ENCODE assay signal across 8 cellular contexts in the genomic region with DNA sequence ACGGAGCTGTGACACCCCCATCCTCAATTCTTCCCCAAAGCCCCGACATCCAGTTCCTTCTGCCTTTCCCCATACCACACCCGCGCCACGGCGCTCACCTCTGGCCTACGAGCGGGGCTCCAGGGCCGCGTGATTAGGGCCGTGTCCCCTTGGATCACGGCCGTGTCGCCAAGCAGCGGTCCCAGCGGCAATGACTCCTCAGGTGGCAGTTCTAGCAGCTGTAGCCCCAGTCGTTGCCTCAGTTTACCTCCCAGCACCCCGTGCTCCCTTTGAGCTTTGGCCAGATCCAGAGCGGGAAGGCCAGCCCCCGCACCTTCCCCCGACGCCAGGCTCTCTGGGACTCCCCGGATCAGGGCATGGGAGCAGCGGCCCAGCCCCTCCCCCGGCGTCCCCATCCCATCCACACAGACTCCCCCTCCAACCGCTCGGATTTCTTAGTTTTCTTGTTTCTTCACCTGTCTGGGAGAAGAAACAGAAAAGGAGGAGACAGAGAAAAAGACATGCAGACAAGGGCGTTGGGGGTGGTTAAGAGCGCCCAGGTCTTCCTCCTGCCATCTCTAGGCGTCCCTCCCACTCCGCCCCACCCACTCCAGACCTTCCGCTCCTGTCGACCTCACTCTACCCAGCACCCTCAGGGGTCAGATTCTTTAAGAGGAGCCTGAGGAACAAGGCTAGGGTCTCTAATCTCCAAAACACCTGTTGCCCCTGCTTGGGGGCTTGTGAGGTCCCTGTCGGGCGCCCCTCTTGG. TPM values are rescaled to one million over a fixed set of nuclear protein-coding genes. Genes with fewer than 3 reads are reported as not detected.
DNase-seq lines count a peak whose midpoint lies in the region; FAIRE-seq and TF ChIP-seq lines count a peak whose summit lies in the region.

A gene with protein sequence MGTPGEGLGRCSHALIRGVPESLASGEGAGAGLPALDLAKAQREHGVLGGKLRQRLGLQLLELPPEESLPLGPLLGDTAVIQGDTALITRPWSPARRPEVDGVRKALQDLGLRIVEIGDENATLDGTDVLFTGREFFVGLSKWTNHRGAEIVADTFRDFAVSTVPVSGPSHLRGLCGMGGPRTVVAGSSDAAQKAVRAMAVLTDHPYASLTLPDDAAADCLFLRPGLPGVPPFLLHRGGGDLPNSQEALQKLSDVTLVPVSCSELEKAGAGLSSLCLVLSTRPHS (minus strand): TSS at position 533 of the 748 bp plus-strand sequence. CDS start 138 bp downstream, at position 395.

- peak; percentile 84 for TF ChIP-seq CTCF in RWPE1 (conservative IDR thresholded peaks at IDR 0.05; ENCODE audit: low read depth)
- peak; percentile 72 for TF ChIP-seq CTCF in epithelial cell of proximal tubule (conservative IDR thresholded peaks at IDR 0.05; ENCODE audit: low read depth, low read length)
- TF ChIP-seq CTCF in nephron progenitor cell (IDR thresholded peaks at IDR 0.05), result no peak

- CTCF ChIA-PET in RWPE1 (lab: Yijun Ruan, JAX), result interaction anchor here (0.5 to 1.4 kb wide), 11 partner anchors 11 to 135 kb away, joined by 3 to 8 read pairs (median 4); a partner anchor contains a TSS

- FAIRE-seq in GM12891 (lab: Jason Lieb, UNC), result no peak

- peak within 1 kb of the TSS; percentile 97 for H3K4me3 Mint-ChIP-seq in nephron progenitor cell

- H3K4me1 Mint-ChIP-seq in nephron progenitor cell, result peaks cover 71% of the 10 kb centered on the region

- peak within 1 kb of the TSS; percentile 69 for H3K4me3 ChIP-seq in epithelial cell of proximal tubule (ENCODE audit: low read depth, low read length)

- peak within 1 kb of the TSS; percentile 98 for H3K27ac Mint-ChIP-seq in nephron progenitor cell

- H3K27me3 Mint-ChIP-seq in nephron progenitor cell (ENCODE audit: low read depth, poor library complexity), result no peaks in the 10 kb centered on the region

- POLR2A ChIA-PET in RWPE1 (lab: Yijun Ruan, JAX; ENCODE audit: low non-redundant PET), result interaction anchor here (0.6 to 1.1 kb wide), 2 partner anchors 18 to 42 kb away, joined by 4 to 7 read pairs; no protein-coding TSS in a partner anchor

- no peak for TF ChIP-seq POLR2A in GM12891 (IDR thresholded peaks at IDR 0.05; ENCODE audit: low read depth, low read length)

- peak; percentile 69 for DNase-seq in GM12891 (ENCODE audit: insufficient read length, low spot score)
- no peak for DNase-seq in RWPE1 (ENCODE audit: low spot score)
- DNase-seq in epithelial cell of proximal tubule (ENCODE audit: low read depth), result no peak
- DNase-seq in nephron progenitor cell, result peak; percentile 18
- no peak for DNase-seq in HK-2 (ENCODE audit: unreplicated experiment)
- DNase-seq in middle frontal gyrus (ENCODE audit: extremely low spot score, low spot score), result no peak
- DNase-seq in NCI-H748 treated with DMSO at 0.1 percent for 48 hours (lab: John Stamatoyannopoulos, UW), result no peak
- no peak for DNase-seq in T-helper 9 cell

- peaks cover 75% of the 10 kb centered on the region for H3K36me3 Mint-ChIP-seq in nephron progenitor cell (ENCODE audit: low read depth)

- no peaks in the 10 kb centered on the region for H3K9me3 Mint-ChIP-seq in nephron progenitor cell

- H3K27ac ChIP-seq in RWPE1, result peak within 1 kb of the TSS; percentile 94

TF ChIP-seq in GM12891, 5 proteins besides CTCF, POLR2A, EP300 and RAD21:
- TF ChIP-seq POU2F2 (IDR thresholded peaks at IDR 0.05; ENCODE audit: low read depth, low read length), result 0 out of 2 replicates have a peak, but pooled peaks have one; percentile 43
- no peak for TF ChIP-seq TAF1 (IDR thresholded peaks at IDR 0.05; ENCODE audit: low read depth, low read length)

RNA-seq across cellular contexts. Expression of the gene that starts here (rescaled TPM):
- 5.3 TPM for polyA plus RNA-seq in GM12891 (2012; ENCODE audit: low read depth, missing spikeins)
- 61.1 and 87.2 TPM in 2 replicates for total RNA-seq in epithelial cell of proximal tubule

Comparison
In these comparisons a context has a peak if more than half of its experiments do, and no peak if none do; other contexts are left out.
1. DNase-seq: peak in GM12891 (single experiment) and nephron progenitor cell (single experiment); none in RWPE1 (single experiment), epithelial cell of proximal tubule (single experiment), HK-2 (single experiment), middle frontal gyrus (single experiment), NCI-H748 treated with DMSO at 0.1 percent for 48 hours (single experiment) and T-helper 9 cell (single experiment).